In genomic region chr2:84880395-84880644, GRCh38 we compare ENCODE assay signal across 8 cellular contexts. TPM values are rescaled to one million over a fixed set of nuclear protein-coding genes. Genes with fewer than 3 reads are reported as not detected.
A peak's percentile ranks its signal among the peaks of the same experiment; 100 is the strongest.
DNase-seq lines count a peak whose midpoint lies in the region; ATAC-seq and TF ChIP-seq lines count a peak whose summit lies in the region.

No MANE protein-coding gene starts in this region.

- H3K9ac ChIP-seq in PC-3 (ENCODE audit: low read length): no peak overlapping the region
- peak overlapping the region; percentile 93 for H3K9ac ChIP-seq in neuronal stem cell (ENCODE audit: low read depth, low read length, poor library complexity)

- TF ChIP-seq CTCF in CD4-positive, alpha-beta T cell (IDR thresholded peaks at IDR 0.05): no peak
- TF ChIP-seq CTCF in PC-3 (conservative IDR thresholded peaks at IDR 0.05; ENCODE audit: low read depth, low read length): no peak
- no peak for TF ChIP-seq CTCF in epithelial cell of esophagus (IDR thresholded peaks at IDR 0.05; ENCODE audit: insufficient read depth, low read depth, low read length, missing control alignments)

- H3K4me3 ChIP-seq in PC-3 (ENCODE audit: low read length) (peak overlapping the region; percentile 77), epithelial cell of esophagus (ENCODE audit: low read length) (peak overlapping the region; percentile 37), neuronal stem cell (ENCODE audit: low read length in 2 of 2) (peak overlapping the region in 1 of 2 donors; percentile 88), SJCRH30 (no peak overlapping the region)

- H2BK15ac ChIP-seq in neuronal stem cell (ENCODE audit: low read length): no peak overlapping the region

- no peaks in the 10 kb centered on the region for H4K20me1 ChIP-seq in PC-3 (ENCODE audit: low read length)

- no peaks in the 10 kb centered on the region for H3F3A ChIP-seq in PC-3 (ENCODE audit: low read length, unreplicated experiment)

- ATAC-seq in CD4-positive, alpha-beta T cell (ENCODE audit: poor library complexity): no peak
- no peak for ATAC-seq in PC-3
- ATAC-seq in HG03045 (IDR thresholded peaks at IDR 0.05; ENCODE audit: unreplicated experiment): no peak

- peak overlapping the region; percentile 79 for H3K27ac ChIP-seq in CD4-positive, alpha-beta T cell (ENCODE audit: low read depth, low read length)
- H3K27ac ChIP-seq in PC-3 (ENCODE audit: low read length) (no peak overlapping the region), neuronal stem cell (replicated peaks; ENCODE audit: low read length) (no peak overlapping the region), SJCRH30 (no peak overlapping the region)

- peak overlapping the region; percentile 97 for H3K4me2 ChIP-seq in PC-3 (ENCODE audit: low read length)
- H3K4me2 ChIP-seq in neuronal stem cell (ENCODE audit: insufficient read depth, low read length, poor library complexity, severe bottlenecking): peak overlapping the region; percentile 96

- peaks cover 64% of the 10 kb centered on the region for H3K4me1 Mint-ChIP-seq in CD4-positive, alpha-beta T cell (ENCODE audit: low read depth)

- H3K36me3 Mint-ChIP-seq in CD4-positive, alpha-beta T cell (ENCODE audit: low read depth): peaks cover 54% of the 10 kb centered on the region

- H3K36me3 ChIP-seq in PC-3 (ENCODE audit: low read depth, low read length) (no peaks in the 10 kb centered on the region), neuronal stem cell (replicated peaks in 1 of 2; ENCODE audit: control insufficient read depth in 2 of 2, insufficient read depth in 2 of 2, low read length in 2 of 2) (no peaks in the 10 kb centered on the region), SJCRH30 (no peaks in the 10 kb centered on the region)

- WGBS in neuronal stem cell (ENCODE audit: extremely low coverage in 2 of 2, insufficient read length in 2 of 2, insufficient replicate concordance in 1 of 2), 2 donors: no CpG with 5 or more reads among the region's 8 CpGs

- no peak overlapping the region for H2BK5ac ChIP-seq in neuronal stem cell (ENCODE audit: low read length)

- peak overlapping the region; percentile 87 for H3K4me3 Mint-ChIP-seq in CD4-positive, alpha-beta T cell

- BruUV-seq in PC-3 (replicated peaks; lab: Mats Ljungman, UMichigan): no TSS peak

- no peaks in the 10 kb centered on the region for H3K27me3 ChIP-seq in CD4-positive, alpha-beta T cell (ENCODE audit: control insufficient read depth, insufficient read depth, low read length)
- H3K27me3 ChIP-seq in PC-3 (ENCODE audit: low read length) (peaks cover 15% of the 10 kb centered on the region), neuronal stem cell (ENCODE audit: control insufficient read depth in 3 of 3, insufficient read depth in 3 of 3, low read depth in 1 of 3, low read length in 3 of 3) (peaks cover 2 to 91% (median 33%) of the 10 kb centered on the region in 3 experiments), SJCRH30 (peaks cover 21% of the 10 kb centered on the region)

- peak overlapping the region; percentile 72 for H3K14ac ChIP-seq in neuronal stem cell (ENCODE audit: low read length)

- H3K9me2 ChIP-seq in PC-3 (replicated peaks; ENCODE audit: low read length): no peaks in the 10 kb centered on the region

- H3K9me3 Mint-ChIP-seq in CD4-positive, alpha-beta T cell: no peaks in the 10 kb centered on the region

- H3K18ac ChIP-seq in neuronal stem cell (ENCODE audit: low read length): no peak overlapping the region

- no peak overlapping the region for H3K23ac ChIP-seq in neuronal stem cell (ENCODE audit: low read depth, low read length, poor library complexity)

- no peak overlapping the region for H4K8ac ChIP-seq in neuronal stem cell (ENCODE audit: low read depth, low read length)

- H3K4ac ChIP-seq in neuronal stem cell (ENCODE audit: low read length): no peak overlapping the region

- H3K79me1 ChIP-seq in neuronal stem cell (ENCODE audit: low read depth, low read length): no peaks in the 10 kb centered on the region

- H3K79me2 ChIP-seq in PC-3 (ENCODE audit: low read length): no peaks in the 10 kb centered on the region

- H2BK120ac ChIP-seq in neuronal stem cell (ENCODE audit: low read depth, low read length): no peak overlapping the region

- no peak overlapping the region for H4K91ac ChIP-seq in neuronal stem cell (ENCODE audit: low read depth, low read length, poor library complexity)

- peak overlapping the region; percentile 92 for H3K27ac Mint-ChIP-seq in CD4-positive, alpha-beta T cell

- CTCF ChIA-PET in CD4-positive, alpha-beta T cell (lab: Charles Lee): interaction anchor here (0.7 to 5.8 kb wide), 4 partner anchors 13 to 45 kb away, joined by 3 to 56 read pairs (median 22); partner anchors contain the start of gene TMSB10
- CTCF ChIA-PET in PC-3 (lab: Charles Lee): no interaction called here

- no peak overlapping the region for H2AK5ac ChIP-seq in neuronal stem cell (ENCODE audit: low read depth, low read length)

- no peaks in the 10 kb centered on the region for H3K27me3 Mint-ChIP-seq in CD4-positive, alpha-beta T cell

- POLR2A ChIA-PET in CD4-positive, alpha-beta T cell (lab: Charles Lee): interaction anchor here (0.6 to 8.2 kb wide), 23 partner anchors 9 to 1560 kb away, joined by 3 to 215 read pairs (median 7); partner anchors contain the start of genes DNAH6, SUCLG1 and TMSB10
- POLR2A ChIA-PET in PC-3 (lab: Charles Lee; ENCODE audit: unreplicated experiment): no interaction called here

- no peaks in the 10 kb centered on the region for H3K9me3 ChIP-seq in CD4-positive, alpha-beta T cell (ENCODE audit: control insufficient read depth, low read length)
- H3K9me3 ChIP-seq in PC-3 (ENCODE audit: low read length): no peaks in the 10 kb centered on the region
- H3K9me3 ChIP-seq in neuronal stem cell (replicated peaks in 1 of 2; ENCODE audit: control insufficient read depth in 2 of 2, insufficient read depth in 1 of 2, low read depth in 1 of 2, low read length in 2 of 2): no peaks in the 10 kb centered on the region
- H3K9me3 ChIP-seq in SJCRH30 (replicated peaks): no peaks in the 10 kb centered on the region

- no peak overlapping the region for H2BK12ac ChIP-seq in neuronal stem cell (ENCODE audit: low read length)

- intact Hi-C loops in CD4-positive, alpha-beta T cell (cut with DNase I, micrococcal nuclease): no loop called here
- intact Hi-C loops in PC-3 (cut with micrococcal nuclease): no loop called here

- DNase-seq in CD4-positive, alpha-beta T cell: no peak
- no peak for DNase-seq in PC-3
- DNase-seq in epithelial cell of esophagus (ENCODE audit: low read depth): no peak
- DNase-seq in neuronal stem cell (ENCODE audit: low spot score): no peak
- DNase-seq in SJCRH30: no peak
- no peak for DNase-seq in NCI-H1105 (lab: John Stamatoyannopoulos, UW)
- DNase-seq in AG08395 (ENCODE audit: low spot score): no peak

- H2AFZ ChIP-seq in PC-3 (ENCODE audit: low read length): peak overlapping the region; percentile 99
- peak overlapping the region; percentile 93 for H2AFZ ChIP-seq in neuronal stem cell (ENCODE audit: low read length)

- peaks cover 5% of the 10 kb centered on the region for H3K4me1 ChIP-seq in PC-3 (ENCODE audit: insufficient read depth, low read length)
- H3K4me1 ChIP-seq in neuronal stem cell (ENCODE audit: control insufficient read depth in 2 of 2, insufficient read depth in 1 of 2, low read depth in 1 of 2, low read length in 2 of 2): peaks cover 5 to 14% of the 10 kb centered on the region in 2 donors
- no peaks in the 10 kb centered on the region; the same call in 1 of the 2 replicates for H3K4me1 ChIP-seq in SJCRH30

RNA-seq across cellular contexts. Expression of gene TRABD2A, which starts 0.6 kb away (rescaled TPM):
- total RNA-seq in CD4-positive, alpha-beta T cell: 100 to 1,000 TPM; 166 to 170 TPM
- 2.0 and 4.0 TPM in 2 replicates for total RNA-seq in PC-3 (2014; rRNA removed)
- 11.7 TPM for polyA plus RNA-seq in neuronal stem cell (2013, experiment 1 of 2)
- 11.8 TPM for polyA plus RNA-seq in neuronal stem cell (2013, experiment 2 of 2)
- 0.86 and 1.4 TPM in 2 replicates for total RNA-seq in SJCRH30 (2014; rRNA removed; shearing (Covaris generic))

RNA-seq across cellular contexts. Expression of gene TMSB10, which starts 25.1 kb away (rescaled TPM):
- 1,000 to 10,000 TPM; 1,969 to 2,001 TPM for total RNA-seq in CD4-positive, alpha-beta T cell
- 4,758 and 5,246 TPM in 2 replicates for total RNA-seq in PC-3 (2014; rRNA removed)
- 1,798 TPM for polyA plus RNA-seq in neuronal stem cell (2013, experiment 1 of 2)
- 1,767 TPM for polyA plus RNA-seq in neuronal stem cell (2013, experiment 2 of 2)
- total RNA-seq in SJCRH30 (2014; rRNA removed; shearing (Covaris generic)): 2,317 and 2,398 TPM in 2 replicates

Comparison
In these comparisons a context has a peak if more than half of its experiments do, and no peak if none do; other contexts are left out.
1. RNA of gene TRABD2A, which starts 0.6 kb away (total RNA-seq): 166 to 170 TPM in CD4-positive, alpha-beta T cell; 2.0 to 4.0 TPM in PC-3 and 0.86 to 1.4 TPM in SJCRH30; every median in the first group is over 10 times any median in the second.